19 cellular contexts compared by ENCODE assay signal in the genomic region with DNA sequence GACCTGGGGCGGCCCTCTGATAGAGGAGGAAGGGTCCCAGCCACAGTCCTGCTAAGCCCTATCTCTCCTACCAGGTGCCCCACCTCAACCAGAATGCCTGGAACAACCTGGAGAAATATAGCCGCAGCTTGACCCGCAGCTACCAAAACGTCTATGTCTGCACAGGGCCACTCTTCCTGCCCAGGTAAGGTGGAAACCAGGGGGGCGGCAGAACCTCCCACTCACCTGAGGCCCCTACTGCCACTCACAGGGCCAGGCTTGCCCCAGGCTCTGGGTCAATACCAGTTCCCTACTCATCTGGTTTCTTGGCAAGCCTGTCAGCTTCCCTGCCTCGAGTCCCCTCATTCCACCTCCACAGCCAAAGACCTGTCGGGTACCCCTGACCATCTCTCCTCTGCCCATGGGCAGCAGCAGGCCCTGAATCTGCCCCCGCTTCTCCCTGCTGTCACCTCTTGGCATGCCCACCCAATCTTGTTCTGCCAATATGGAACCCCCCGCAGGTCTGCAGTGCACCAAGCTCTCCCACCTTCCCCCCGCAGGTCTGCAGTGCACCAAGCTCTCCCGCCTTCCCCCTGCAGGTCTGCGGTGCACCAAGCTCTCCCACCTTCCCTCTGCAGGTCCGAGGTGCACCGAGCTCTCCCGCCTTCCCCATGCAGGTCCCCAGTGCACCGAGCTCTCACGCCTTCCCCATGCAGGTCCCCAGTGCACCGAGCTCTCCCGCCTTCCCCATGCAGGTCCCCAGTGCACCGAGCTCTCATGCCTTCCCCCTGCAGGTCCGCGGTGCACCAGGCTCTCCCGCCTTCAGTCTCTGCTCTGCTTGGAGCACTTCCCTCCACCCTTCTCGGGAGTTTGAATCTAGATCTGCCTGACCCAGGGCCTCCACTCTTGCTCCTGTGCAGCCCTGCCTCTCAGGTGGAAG. TPM values are rescaled to one million over a fixed set of nuclear protein-coding genes. Genes with fewer than 3 reads are reported as not detected.
A peak's percentile ranks its signal among the peaks of the same experiment; 100 is the strongest.
DNase-seq lines count a peak whose midpoint lies in the region; ATAC-seq and TF ChIP-seq lines count a peak whose summit lies in the region.
"Had no signal": no experiment of that assay in that cellular context is flagged by ENCODE, and none has a peak within 500 bp of the region (broad histone marks: within the 10 kb centered on the region; RNA-seq: fewer than 3 reads in every experiment).

No MANE protein-coding gene starts in this region.

- H3K9me3 Mint-ChIP-seq in T-helper 2 cell treated with Interferon-gamma antibody and Interleukin-4, amounts not matched to agents 5 μg/mL and 100 μg/mL, for 36 hours: no peaks in the 10 kb centered on the region
- H3K9me3 Mint-ChIP-seq in CD4-positive, CD25-positive, alpha-beta regulatory T cell: no peaks in the 10 kb centered on the region
- no peaks in the 10 kb centered on the region for H3K9me3 Mint-ChIP-seq in activated CD4-positive, alpha-beta memory T cell treated with anti-CD3 and anti-CD28 coated beads, Interleukin-2, amount 10 ng/mL, durations not matched to agents 7 days and 5 days
- H3K9me3 Mint-ChIP-seq in natural killer cell: no peaks in the 10 kb centered on the region
- H3K9me3 Mint-ChIP-seq: effector memory CD8-positive, alpha-beta T cell; WTC11 had no signal

- 82 to 89% methylated on average over 18 of the region's 24 CpGs for WGBS in esophagus squamous epithelium, 2 donors

- no peak for ATAC-seq in CD4-positive, CD25-positive, alpha-beta regulatory T cell (ENCODE audit: low read depth in 2 of 2)
- no peak for ATAC-seq in natural killer cell
- ATAC-seq in GM18909 (IDR thresholded peaks at IDR 0.05; ENCODE audit: poor library complexity, unreplicated experiment): no peak
- ATAC-seq: effector memory CD8-positive, alpha-beta T cell; WTC11 had no signal

- H3K27me3 Mint-ChIP-seq in T-helper 2 cell treated with Interferon-gamma antibody and Interleukin-4, amounts not matched to agents 5 μg/mL and 100 μg/mL, for 36 hours (ENCODE audit: low read depth): no peaks in the 10 kb centered on the region
- peaks cover 4% of the 10 kb centered on the region for H3K27me3 Mint-ChIP-seq in CD4-positive, CD25-positive, alpha-beta regulatory T cell
- no peaks in the 10 kb centered on the region for H3K27me3 Mint-ChIP-seq in activated CD4-positive, alpha-beta memory T cell treated with anti-CD3 and anti-CD28 coated beads, Interleukin-2, amount 10 ng/mL, durations not matched to agents 7 days and 5 days
- no peaks in the 10 kb centered on the region for H3K27me3 Mint-ChIP-seq in natural killer cell (ENCODE audit: low read depth in 2 of 2)
- H3K27me3 Mint-ChIP-seq: effector memory CD8-positive, alpha-beta T cell had no signal

- TF ChIP-seq POLR2A in esophagus squamous epithelium (IDR thresholded peaks at IDR 0.05): no peak

- no peak overlapping the region for H3K4me3 ChIP-seq in CD4-positive, CD25-positive, alpha-beta regulatory T cell (ENCODE audit: low read depth, low read length)
- H3K4me3 ChIP-seq in esophagus squamous epithelium: no peak overlapping the region
- H3K4me3 ChIP-seq: hepatocyte, transverse colon had no signal

- peaks cover 15% of the 10 kb centered on the region for H3K4me1 ChIP-seq in CD4-positive, CD25-positive, alpha-beta regulatory T cell (ENCODE audit: control insufficient read depth, insufficient read depth, low read length, poor library complexity, severe bottlenecking)
- peaks cover 15 to 29% (median 16%) of the 10 kb centered on the region in 3 donors for H3K4me1 ChIP-seq in esophagus squamous epithelium
- H3K4me1 ChIP-seq: parathyroid adenoma had no signal

- H3K27me3 ChIP-seq in CD4-positive, CD25-positive, alpha-beta regulatory T cell (ENCODE audit: control insufficient read depth, insufficient read depth, low read length): no peaks in the 10 kb centered on the region
- H3K27me3 ChIP-seq in esophagus squamous epithelium: no peaks in the 10 kb centered on the region
- H3K27me3 ChIP-seq: hepatocyte, transverse colon had no signal

- TF ChIP-seq CTCF in natural killer cell (IDR thresholded peaks at IDR 0.05) (no peak), esophagus squamous epithelium (IDR thresholded peaks at IDR 0.05) (no peak)

- peaks cover 30% of the 10 kb centered on the region for H3K36me3 ChIP-seq in CD4-positive, CD25-positive, alpha-beta regulatory T cell (ENCODE audit: control insufficient read depth, insufficient read depth, low read length)
- peaks cover 25 to 54% (median 26%) of the 10 kb centered on the region in 3 donors for H3K36me3 ChIP-seq in esophagus squamous epithelium
- H3K36me3 ChIP-seq: transverse colon had no signal

- POLR2A ChIA-PET in activated CD4-positive, alpha-beta memory T cell treated with anti-CD3 and anti-CD28 coated beads, Interleukin-2, amount 10 ng/mL, durations not matched to agents 7 days and 5 days (lab: Charles Lee): interaction anchor here (0.8 to 4.9 kb wide), 2 partner anchors 9 to 97 kb away, joined by 3 to 37 read pairs; a partner anchor contains a TSS

- intact Hi-C loops in natural killer cell (cut with micrococcal nuclease): no loop called here
- intact Hi-C loops in esophagus squamous epithelium (cut with DNase I): no loop called here

- CTCF ChIA-PET in activated CD4-positive, alpha-beta memory T cell treated with anti-CD3 and anti-CD28 coated beads, Interleukin-2, amount 10 ng/mL, durations not matched to agents 7 days and 5 days (lab: Charles Lee): interaction anchor here (3.9 kb wide), 1 partner anchor 9 kb away, joined by 59 read pairs; a partner anchor contains a TSS

- H3K27ac Mint-ChIP-seq in T-helper 2 cell treated with Interferon-gamma antibody and Interleukin-4, amounts not matched to agents 5 μg/mL and 100 μg/mL, for 36 hours: peak overlapping the region; percentile 31
- H3K27ac Mint-ChIP-seq in CD4-positive, CD25-positive, alpha-beta regulatory T cell: no peak overlapping the region
- no peak overlapping the region for H3K27ac Mint-ChIP-seq in activated CD4-positive, alpha-beta memory T cell treated with anti-CD3 and anti-CD28 coated beads, Interleukin-2, amount 10 ng/mL, durations not matched to agents 7 days and 5 days
- H3K27ac Mint-ChIP-seq in natural killer cell: no peak overlapping the region
- H3K27ac Mint-ChIP-seq: WTC11 had no signal

- no peaks in the 10 kb centered on the region for H3K9me3 ChIP-seq in CD4-positive, CD25-positive, alpha-beta regulatory T cell (ENCODE audit: control insufficient read depth in 2 of 2, low read length in 2 of 2)
- no peaks in the 10 kb centered on the region for H3K9me3 ChIP-seq in esophagus squamous epithelium
- H3K9me3 ChIP-seq: transverse colon had no signal

- no peak overlapping the region for H3K27ac ChIP-seq in CD4-positive, CD25-positive, alpha-beta regulatory T cell (ENCODE audit: insufficient read depth, low read length, poor library complexity, severe bottlenecking)
- no peak overlapping the region for H3K27ac ChIP-seq in esophagus squamous epithelium
- H3K27ac ChIP-seq: hepatocyte, parathyroid adenoma had no signal

- peaks cover 8% of the 10 kb centered on the region for H3K4me1 Mint-ChIP-seq in T-helper 2 cell treated with Interferon-gamma antibody and Interleukin-4, amounts not matched to agents 5 μg/mL and 100 μg/mL, for 36 hours (ENCODE audit: low read depth)
- peaks cover 3 to 24% (median 11%) of the 10 kb centered on the region in 4 donors for H3K4me1 Mint-ChIP-seq in CD4-positive, CD25-positive, alpha-beta regulatory T cell
- peaks cover 16% of the 10 kb centered on the region for H3K4me1 Mint-ChIP-seq in activated CD4-positive, alpha-beta memory T cell treated with anti-CD3 and anti-CD28 coated beads, Interleukin-2, amount 10 ng/mL, durations not matched to agents 7 days and 5 days
- peaks cover 18 to 25% of the 10 kb centered on the region in 2 donors for H3K4me1 Mint-ChIP-seq in natural killer cell

- no peak for DNase-seq in T-helper 2 cell treated with Interferon-gamma antibody and Interleukin-4, amounts not matched to agents 5 μg/mL and 100 μg/mL, for 36 hours (ENCODE audit: low spot score)
- DNase-seq in T-helper 2 cell (no peak), natural killer cell (no peak), esophagus squamous epithelium (lab: John Stamatoyannopoulos, UW) (no peak), OCI-M2 (lab: John Stamatoyannopoulos, UW; ENCODE audit: unreplicated experiment) (no peak)
- DNase-seq in CD4-positive, CD25-positive, alpha-beta regulatory T cell: no peak
- DNase-seq in activated CD4-positive, alpha-beta memory T cell treated with anti-CD3 and anti-CD28 coated beads, Interleukin-2, amount 10 ng/mL, durations not matched to agents 7 days and 5 days: no peak
- DNase-seq: cerebellar nuclear complex; effector memory CD8-positive, alpha-beta T cell; kidney glomerular epithelial cell; midbrain; NCI-H1417 treated with DMSO at 0.1 percent for 48 hours; NCI-H2171 treated with DMSO at 0.1 percent for 48 hours; stimulated activated CD4-positive, alpha-beta T cell treated with anti-CD3 and anti-CD28 coated beads, Interleukin-4, amount 100 ng/mL, for 1 hour; transverse colon had no signal

- peaks cover 18% of the 10 kb centered on the region for H3K36me3 Mint-ChIP-seq in T-helper 2 cell treated with Interferon-gamma antibody and Interleukin-4, amounts not matched to agents 5 μg/mL and 100 μg/mL, for 36 hours (ENCODE audit: low read depth)
- peaks cover 13% of the 10 kb centered on the region for H3K36me3 Mint-ChIP-seq in CD4-positive, CD25-positive, alpha-beta regulatory T cell
- peaks cover 25% of the 10 kb centered on the region for H3K36me3 Mint-ChIP-seq in activated CD4-positive, alpha-beta memory T cell treated with anti-CD3 and anti-CD28 coated beads, Interleukin-2, amount 10 ng/mL, durations not matched to agents 7 days and 5 days (ENCODE audit: low read depth)
- no peaks in the 10 kb centered on the region for H3K36me3 Mint-ChIP-seq in natural killer cell

- peak overlapping the region; percentile 51 for H3K4me3 Mint-ChIP-seq in T-helper 2 cell treated with Interferon-gamma antibody and Interleukin-4, amounts not matched to agents 5 μg/mL and 100 μg/mL, for 36 hours
- peak overlapping the region; percentile 50 to 89 (median 79) for H3K4me3 Mint-ChIP-seq in CD4-positive, CD25-positive, alpha-beta regulatory T cell
- H3K4me3 Mint-ChIP-seq in activated CD4-positive, alpha-beta memory T cell treated with anti-CD3 and anti-CD28 coated beads, Interleukin-2, amount 10 ng/mL, durations not matched to agents 7 days and 5 days: peak overlapping the region; percentile 24
- H3K4me3 Mint-ChIP-seq in natural killer cell: peak overlapping the region; percentile 45
- H3K4me3 Mint-ChIP-seq: WTC11 had no signal

RNA-seq across cellular contexts. Expression of a gene that starts 2.6 kb away (rescaled TPM):
- 9.6 TPM for total RNA-seq in CD4-positive, CD25-positive, alpha-beta regulatory T cell
- 10 to 100 TPM; 15.6 to 20.6 (median 19.2) TPM for polyA plus RNA-seq in CD4-positive, CD25-positive, alpha-beta regulatory T cell
- total RNA-seq in activated CD4-positive, alpha-beta memory T cell treated with anti-CD3 and anti-CD28 coated beads, Interleukin-2, amount 10 ng/mL, durations not matched to agents 7 days and 5 days: 10 to 100 TPM; 16.7 to 19.1 TPM
- total RNA-seq in natural killer cell (10 to 100 TPM in 1 of 3 donors, 1 to 10 TPM in 2; 6.7 to 12.5 (median 8.3) TPM), esophagus squamous epithelium (10 to 100 TPM; 21.2 to 40.1 (median 36.5) TPM)

RNA-seq across cellular contexts. Expression of a gene that starts 8.7 kb away (rescaled TPM):
- total RNA-seq in CD4-positive, CD25-positive, alpha-beta regulatory T cell: 36.1 TPM
- 10 to 100 TPM; 43.0 to 77.7 (median 62.6) TPM for polyA plus RNA-seq in CD4-positive, CD25-positive, alpha-beta regulatory T cell
- 10 to 100 TPM; 54.3 to 59.2 TPM for total RNA-seq in activated CD4-positive, alpha-beta memory T cell treated with anti-CD3 and anti-CD28 coated beads, Interleukin-2, amount 10 ng/mL, durations not matched to agents 7 days and 5 days
- total RNA-seq in natural killer cell (10 to 100 TPM; 35.8 to 49.2 (median 40.1) TPM), esophagus squamous epithelium (10 to 100 TPM; 14.0 to 29.2 (median 20.5) TPM)

RNA-seq across cellular contexts. Expression of a gene that starts 33.9 kb away (rescaled TPM):
- 24.3 TPM for total RNA-seq in CD4-positive, CD25-positive, alpha-beta regulatory T cell
- 10 to 100 TPM; 13.3 to 18.8 (median 16.8) TPM for polyA plus RNA-seq in CD4-positive, CD25-positive, alpha-beta regulatory T cell
- 10 to 100 TPM; 18.0 to 21.4 TPM for total RNA-seq in activated CD4-positive, alpha-beta memory T cell treated with anti-CD3 and anti-CD28 coated beads, Interleukin-2, amount 10 ng/mL, durations not matched to agents 7 days and 5 days
- total RNA-seq in natural killer cell: 10 to 100 TPM; 31.5 to 34.5 (median 33.7) TPM
- total RNA-seq in esophagus squamous epithelium: 10 to 100 TPM in 3 of 4 donors, 1 to 10 TPM in 1; 9.6 to 17.9 (median 16.7) TPM

RNA-seq across cellular contexts. Expression of a gene that starts 49.2 kb away (rescaled TPM):
- total RNA-seq in CD4-positive, CD25-positive, alpha-beta regulatory T cell: 44.7 TPM
- polyA plus RNA-seq in CD4-positive, CD25-positive, alpha-beta regulatory T cell: 10 to 100 TPM; 31.9 to 44.2 (median 37.1) TPM
- 10 to 100 TPM; 24.1 to 24.4 TPM for total RNA-seq in activated CD4-positive, alpha-beta memory T cell treated with anti-CD3 and anti-CD28 coated beads, Interleukin-2, amount 10 ng/mL, durations not matched to agents 7 days and 5 days
- total RNA-seq in natural killer cell (10 to 100 TPM; 35.0 to 37.4 (median 35.2) TPM), esophagus squamous epithelium (10 to 100 TPM; 20.1 to 51.4 (median 29.0) TPM)

Comparison
In these comparisons a context has a peak if more than half of its experiments do, and no peak if none do; other contexts are left out.
1. H3K4me3 Mint-ChIP-seq: peak in every context shown above with its lines; median percentile 79 in CD4-positive, CD25-positive, alpha-beta regulatory T cell; 51 in T-helper 2 cell treated with Interferon-gamma antibody and Interleukin-4, amounts not matched to agents 5 μg/mL and 100 μg/mL, for 36 hours; 45 in natural killer cell; 24 in activated CD4-positive, alpha-beta memory T cell treated with anti-CD3 and anti-CD28 coated beads, Interleukin-2, amount 10 ng/mL, durations not matched to agents 7 days and 5 days.